ENCODE assay signal across 23 cellular contexts in genomic region chr1:204868340-204868700, GRCh38. TPM values are rescaled to one million over a fixed set of nuclear protein-coding genes. Genes with fewer than 3 reads are reported as not detected.
DNase-seq lines count a peak whose midpoint lies in the region; ATAC-seq and FAIRE-seq lines count a peak whose summit lies in the region.
"Had no signal": no experiment of that assay in that cellular context is flagged by ENCODE, and none has a peak within 500 bp of the region (broad histone marks: within the 10 kb centered on the region; RNA-seq: fewer than 3 reads in every experiment).

No MANE protein-coding gene starts in this region.

- no peak overlapping the region for H3K27ac ChIP-seq in neuronal stem cell (replicated peaks; ENCODE audit: low read length)
- H3K27ac ChIP-seq: pancreas, RWPE1, testis had no signal

- FAIRE-seq in urothelium cell line (lab: Jason Lieb, UNC) = no peak
- FAIRE-seq: A204.1, pancreas had no signal

- no peaks in the 10 kb centered on the region for H3K79me1 ChIP-seq in neuronal stem cell (ENCODE audit: low read depth, low read length)

- no peak overlapping the region for H2BK5ac ChIP-seq in neuronal stem cell (ENCODE audit: low read length)

- peak overlapping the region; percentile 16 for H3K23ac ChIP-seq in neuronal stem cell (ENCODE audit: low read depth, low read length, poor library complexity)

- no peak overlapping the region for H4K91ac ChIP-seq in neuronal stem cell (ENCODE audit: low read depth, low read length, poor library complexity)

- ATAC-seq in Right ventricle myocardium inferior (peak; percentile 80), left cardiac atrium (peak; percentile 64 to 80), HG03139 (IDR thresholded peaks at IDR 0.05; ENCODE audit: unreplicated experiment) (no peak)

- no CpG with 5 or more reads among the region's 7 CpGs for WGBS in neuronal stem cell (ENCODE audit: extremely low coverage in 2 of 2, insufficient read length in 2 of 2, insufficient replicate concordance in 1 of 2), 2 donors

- H3K9ac ChIP-seq in neuronal stem cell (ENCODE audit: low read depth, low read length, poor library complexity) = no peak overlapping the region

- no peak overlapping the region for H2AK5ac ChIP-seq in neuronal stem cell (ENCODE audit: low read depth, low read length)

- no peak for DNase-seq in Right ventricle myocardium inferior (ENCODE audit: missing footprints)
- no peak for DNase-seq in cardiac septum (ENCODE audit: low spot score)
- peak; percentile 41 for DNase-seq in left cardiac atrium
- no peak for DNase-seq in neuronal stem cell (ENCODE audit: low spot score)
- DNase-seq in DMS114 treated with DMSO at 0.1 percent for 48 hours (lab: John Stamatoyannopoulos, UW; ENCODE audit: unreplicated experiment) = no peak
- no peak for DNase-seq in GM19238 (ENCODE audit: insufficient read length, low spot score)
- DNase-seq in urothelium cell line (ENCODE audit: low spot score) = no peak
- DNase-seq: activated CD4-positive, alpha-beta T cell treated with anti-CD3 and anti-CD28 coated beads, Interleukin-2, amount 10 ng/mL, durations not matched to agents 24 days and 14 days; activated CD8-positive, alpha-beta memory T cell treated with anti-CD3 and anti-CD28 coated beads, Interleukin-2, amount 50 U/mL, for 48 hours; activated gamma-delta T cell treated with Interleukin-2 at 50 U/mL for 16 hours; amniotic stem cell; DMS79; HCEC 1CT; IMR-90; MM.1S; NCI-H187 treated with DMSO at 0.1 percent for 48 hours; pancreas; stimulated activated CD8-positive, alpha-beta memory T cell treated with anti-CD3 and anti-CD28 coated beads, Interleukin-4, amount 100 ng/mL, for 48 hours; testis had no signal

- H3K27me3 ChIP-seq in neuronal stem cell (ENCODE audit: control insufficient read depth in 3 of 3, insufficient read depth in 3 of 3, low read depth in 1 of 3, low read length in 3 of 3) = no peaks in the 10 kb centered on the region
- H3K27me3 ChIP-seq: pancreas, testis had no signal

- no peak overlapping the region for H4K8ac ChIP-seq in neuronal stem cell (ENCODE audit: low read depth, low read length)

- peaks cover 8 to 12% of the 10 kb centered on the region in 2 donors for H3K4me1 ChIP-seq in neuronal stem cell (ENCODE audit: control insufficient read depth in 2 of 2, insufficient read depth in 1 of 2, low read depth in 1 of 2, low read length in 2 of 2)
- H3K4me1 ChIP-seq: pancreas had no signal

- peak overlapping the region in 1 of 2 donors; percentile 38 for H3K4me3 ChIP-seq in neuronal stem cell (ENCODE audit: low read length in 2 of 2)
- H3K4me3 ChIP-seq: pancreas, testis had no signal

- H2BK120ac ChIP-seq in neuronal stem cell (ENCODE audit: low read depth, low read length) = no peak overlapping the region

- no peaks in the 10 kb centered on the region for H3K9me3 ChIP-seq in neuronal stem cell (replicated peaks in 1 of 2; ENCODE audit: control insufficient read depth in 2 of 2, insufficient read depth in 1 of 2, low read depth in 1 of 2, low read length in 2 of 2)
- H3K9me3 ChIP-seq: pancreas, testis had no signal

- H3K4ac ChIP-seq in neuronal stem cell (ENCODE audit: low read length) = no peak overlapping the region

- H3K18ac ChIP-seq in neuronal stem cell (ENCODE audit: low read length) = peak overlapping the region; percentile 72

- no peak overlapping the region for H2BK12ac ChIP-seq in neuronal stem cell (ENCODE audit: low read length)

- intact Hi-C loops in Right ventricle myocardium inferior (cut with DNase I) = no loop called here
- intact Hi-C loops in cardiac septum (cut with DNase I) = no loop called here
- intact Hi-C loops in left cardiac atrium (cut with DNase I) = no loop called here

- no peak overlapping the region for H2AFZ ChIP-seq in neuronal stem cell (ENCODE audit: low read length)

- no peak overlapping the region for H3K4me2 ChIP-seq in neuronal stem cell (ENCODE audit: insufficient read depth, low read length, poor library complexity, severe bottlenecking)

- H2BK15ac ChIP-seq in neuronal stem cell (ENCODE audit: low read length) = no peak overlapping the region

- no peak overlapping the region for H3K14ac ChIP-seq in neuronal stem cell (ENCODE audit: low read length)

- no peaks in the 10 kb centered on the region for H3K36me3 ChIP-seq in neuronal stem cell (replicated peaks in 1 of 2; ENCODE audit: control insufficient read depth in 2 of 2, insufficient read depth in 2 of 2, low read length in 2 of 2)
- H3K36me3 ChIP-seq: pancreas had no signal

RNA-seq across cellular contexts. Expression of gene NFASC, which starts 2.3 kb away (rescaled TPM):
- 10.5 TPM for total RNA-seq in Right ventricle myocardium inferior
- total RNA-seq in cardiac septum = 16.0 TPM
- 10 to 100 TPM; 40.6 to 57.7 TPM for total RNA-seq in left cardiac atrium
- polyA plus RNA-seq in neuronal stem cell (2013, experiment 1 of 2) = 1.2 TPM
- polyA plus RNA-seq in neuronal stem cell (2013, experiment 2 of 2) = 1.2 TPM
- polyA plus RNA-seq: CD14-positive monocyte had no signal
